ENCODE assay signal across 10 cellular contexts in the genomic region with DNA sequence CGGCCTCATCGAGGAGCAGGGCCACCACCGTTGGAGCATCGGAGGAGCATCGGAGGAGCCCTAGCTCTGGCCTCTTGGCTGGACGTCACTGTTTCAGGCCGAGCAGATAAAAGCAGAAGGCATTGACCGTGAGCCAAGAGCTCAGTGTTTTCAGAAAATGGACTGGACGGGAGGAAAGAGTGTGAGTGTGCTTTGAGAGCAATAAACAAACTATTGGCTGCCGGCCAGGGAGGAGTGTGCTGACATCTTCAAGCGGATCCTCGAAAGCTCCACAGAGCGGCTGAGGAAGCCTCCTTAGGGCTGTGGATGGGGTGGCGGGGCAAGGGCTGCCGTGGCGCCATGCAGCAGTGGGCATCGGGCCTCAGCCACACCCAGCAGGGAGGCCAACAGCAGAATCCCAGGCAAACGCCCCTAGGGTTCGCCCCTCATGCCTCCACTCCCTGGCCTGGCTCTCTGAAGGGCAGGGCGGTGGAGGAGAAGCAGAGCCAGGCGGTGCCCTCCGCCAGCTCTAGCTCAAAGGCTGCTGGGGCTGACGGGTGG. TPM values are rescaled to one million over a fixed set of nuclear protein-coding genes. Genes with fewer than 3 reads are reported as not detected.
A peak's percentile ranks its signal among the peaks of the same experiment; 100 is the strongest.
DNase-seq lines count a peak whose midpoint lies in the region; ATAC-seq and TF ChIP-seq lines count a peak whose summit lies in the region.
"Had no signal": no experiment of that assay in that cellular context is flagged by ENCODE, and none has a peak within 500 bp of the region (broad histone marks: within the 10 kb centered on the region; RNA-seq: fewer than 3 reads in every experiment).

No MANE protein-coding gene starts in this region.

- H3K9me3 ChIP-seq in DND-41 (ENCODE audit: insufficient read depth, low read length, severe bottlenecking) (no peaks in the 10 kb centered on the region), colonic mucosa (no peaks in the 10 kb centered on the region), neuronal stem cell (replicated peaks in 1 of 2; ENCODE audit: control insufficient read depth in 2 of 2, insufficient read depth in 1 of 2, low read depth in 1 of 2, low read length in 2 of 2) (peaks cover 1 to 2% of the 10 kb centered on the region in 2 donors)

- H4K91ac ChIP-seq in neuronal stem cell (ENCODE audit: low read depth, low read length, poor library complexity), result no peak overlapping the region

- peaks cover 22% of the 10 kb centered on the region for H3K4me1 ChIP-seq in DND-41 (ENCODE audit: insufficient read depth, low read length)
- peaks cover 4% of the 10 kb centered on the region for H3K4me1 ChIP-seq in colonic mucosa
- H3K4me1 ChIP-seq in neuronal stem cell (ENCODE audit: control insufficient read depth in 2 of 2, insufficient read depth in 1 of 2, low read depth in 1 of 2, low read length in 2 of 2), result peaks cover 0 to 6% of the 10 kb centered on the region in 2 donors

- H3K36me3 ChIP-seq in DND-41 (ENCODE audit: insufficient read depth, low read length), result no peaks in the 10 kb centered on the region
- H3K36me3 ChIP-seq in colonic mucosa, result no peaks in the 10 kb centered on the region
- no peaks in the 10 kb centered on the region for H3K36me3 ChIP-seq in neuronal stem cell (replicated peaks in 1 of 2; ENCODE audit: control insufficient read depth in 2 of 2, insufficient read depth in 2 of 2, low read length in 2 of 2)

- H3K14ac ChIP-seq in neuronal stem cell (ENCODE audit: low read length), result peak overlapping the region; percentile 40

- H3K4me3 Mint-ChIP-seq in chondrocyte (ENCODE audit: unreplicated experiment), result no peak overlapping the region
- no peak overlapping the region for H3K4me3 Mint-ChIP-seq in stimulated activated effector memory CD8-positive, alpha-beta T cell treated with anti-CD3 and anti-CD28 coated beads, Interleukin-12 subunit alpha, Interleukin-12 subunit beta, amount 100 ng/mL, for 72 hours
- H3K4me3 Mint-ChIP-seq: memory B cell had no signal

- no CpG with 5 or more reads among the region's 23 CpGs for WGBS in neuronal stem cell (ENCODE audit: extremely low coverage in 2 of 2, insufficient read length in 2 of 2, insufficient replicate concordance in 1 of 2), 2 donors

- H3K4me3 ChIP-seq in DND-41 (ENCODE audit: low read depth in 1 of 2, low read length in 2 of 2) (peak overlapping the region in 1 of 2 experiments; percentile 3; a peak in 1 of 4 replicates), colonic mucosa (no peak overlapping the region), neuronal stem cell (ENCODE audit: low read length in 2 of 2) (no peak overlapping the region)

- H3K4me2 ChIP-seq in DND-41 (ENCODE audit: insufficient read depth, low read length) (peak overlapping the region; percentile 43), neuronal stem cell (ENCODE audit: insufficient read depth, low read length, poor library complexity, severe bottlenecking) (no peak overlapping the region)

- no peak overlapping the region for H3K27ac Mint-ChIP-seq in chondrocyte (ENCODE audit: unreplicated experiment)
- H3K27ac Mint-ChIP-seq in stimulated activated effector memory CD8-positive, alpha-beta T cell treated with anti-CD3 and anti-CD28 coated beads, Interleukin-12 subunit alpha, Interleukin-12 subunit beta, amount 100 ng/mL, for 72 hours, result no peak overlapping the region
- H3K27ac Mint-ChIP-seq: memory B cell had no signal

- H3K9ac ChIP-seq in DND-41 (ENCODE audit: low read depth, low read length) (peak overlapping the region; percentile 29; the same call in 1 of the 2 replicates), colonic mucosa (ENCODE audit: low read depth in 2 of 2, low read length in 2 of 2) (no peak overlapping the region), neuronal stem cell (ENCODE audit: low read depth, low read length, poor library complexity) (no peak overlapping the region)

- no peak overlapping the region for H4K8ac ChIP-seq in neuronal stem cell (ENCODE audit: low read depth, low read length)

- H2BK5ac ChIP-seq in neuronal stem cell (ENCODE audit: low read length), result no peak overlapping the region

- H3K23ac ChIP-seq in neuronal stem cell (ENCODE audit: low read depth, low read length, poor library complexity), result no peak overlapping the region

- intact Hi-C loops in colonic mucosa (cut with DNase I), result no loop called here

- no peaks in the 10 kb centered on the region for H3K9me3 Mint-ChIP-seq in chondrocyte (ENCODE audit: low read depth)
- H3K9me3 Mint-ChIP-seq in stimulated activated effector memory CD8-positive, alpha-beta T cell treated with anti-CD3 and anti-CD28 coated beads, Interleukin-12 subunit alpha, Interleukin-12 subunit beta, amount 100 ng/mL, for 72 hours, result no peaks in the 10 kb centered on the region

- TF ChIP-seq CTCF in DND-41 (IDR thresholded peaks at IDR 0.05; ENCODE audit: borderline replicate concordance, extremely low read depth, low read length, poor library complexity, severe bottlenecking) (no peak), colonic mucosa (IDR thresholded peaks at IDR 0.05) (no peak), chondrocyte (IDR thresholded peaks at IDR 0.05) (no peak)

- H2BK120ac ChIP-seq in neuronal stem cell (ENCODE audit: low read depth, low read length), result no peak overlapping the region

- H2AK5ac ChIP-seq in neuronal stem cell (ENCODE audit: low read depth, low read length), result peak overlapping the region; percentile 45

- H2AFZ ChIP-seq in DND-41 (ENCODE audit: low read depth, low read length), result no peak overlapping the region
- H2AFZ ChIP-seq in neuronal stem cell (ENCODE audit: low read length), result peak overlapping the region; percentile 84

- peak overlapping the region; percentile 46 for H2BK15ac ChIP-seq in neuronal stem cell (ENCODE audit: low read length)

- H3K4ac ChIP-seq in neuronal stem cell (ENCODE audit: low read length), result no peak overlapping the region

- peak overlapping the region; percentile 66 for H3K27ac ChIP-seq in DND-41 (ENCODE audit: low read length)
- no peak overlapping the region for H3K27ac ChIP-seq in colonic mucosa
- no peak overlapping the region for H3K27ac ChIP-seq in neuronal stem cell (replicated peaks; ENCODE audit: low read length)

- no peaks in the 10 kb centered on the region for H3K79me2 ChIP-seq in DND-41 (ENCODE audit: insufficient read depth, low read length)

- peak overlapping the region; percentile 86 for H3K18ac ChIP-seq in neuronal stem cell (ENCODE audit: low read length)

- H3K36me3 Mint-ChIP-seq in chondrocyte (ENCODE audit: low read depth), result no peaks in the 10 kb centered on the region
- H3K36me3 Mint-ChIP-seq in stimulated activated effector memory CD8-positive, alpha-beta T cell treated with anti-CD3 and anti-CD28 coated beads, Interleukin-12 subunit alpha, Interleukin-12 subunit beta, amount 100 ng/mL, for 72 hours, result peaks cover 4% of the 10 kb centered on the region
- H3K36me3 Mint-ChIP-seq: memory B cell had no signal

- H3K27me3 Mint-ChIP-seq in chondrocyte (ENCODE audit: low read depth), result no peaks in the 10 kb centered on the region

- ATAC-seq in DND-41 (ENCODE audit: insufficient read depth, low read depth), result no peak
- ATAC-seq in stimulated activated effector memory CD8-positive, alpha-beta T cell treated with anti-CD3 and anti-CD28 coated beads, Interleukin-12 subunit alpha, Interleukin-12 subunit beta, amount 100 ng/mL, for 72 hours, result no peak

- H4K20me1 ChIP-seq in DND-41 (ENCODE audit: insufficient read depth, low read length), result no peaks in the 10 kb centered on the region

- DNase-seq in DND-41 (no peak), NCI-H510A (lab: John Stamatoyannopoulos, UW) (peak; percentile 13), colonic mucosa (peak; percentile 80), neuronal stem cell (ENCODE audit: low spot score) (no peak), chondrocyte (ENCODE audit: low spot score) (no peak), NAMALWA (ENCODE audit: low spot score) (no peak), dedifferentiated amniotic fluid mesenchymal stem cell (ENCODE audit: extremely low spot score) (no peak)
- DNase-seq in stimulated activated effector memory CD8-positive, alpha-beta T cell treated with anti-CD3 and anti-CD28 coated beads, Interleukin-12 subunit alpha, Interleukin-12 subunit beta, amount 100 ng/mL, for 72 hours (ENCODE audit: low spot score in 2 of 2), result no peak
- DNase-seq: stimulated activated CD4-positive, alpha-beta T cell treated with anti-CD3 and anti-CD28 coated beads, Interleukin-4, amount 100 ng/mL, for 24 hours had no signal

- H3K79me1 ChIP-seq in neuronal stem cell (ENCODE audit: low read depth, low read length), result no peaks in the 10 kb centered on the region

- H2BK12ac ChIP-seq in neuronal stem cell (ENCODE audit: low read length), result no peak overlapping the region

- H3K4me1 Mint-ChIP-seq in chondrocyte (ENCODE audit: low read depth), result peaks cover 14% of the 10 kb centered on the region
- H3K4me1 Mint-ChIP-seq in stimulated activated effector memory CD8-positive, alpha-beta T cell treated with anti-CD3 and anti-CD28 coated beads, Interleukin-12 subunit alpha, Interleukin-12 subunit beta, amount 100 ng/mL, for 72 hours, result peaks cover 14% of the 10 kb centered on the region
- H3K4me1 Mint-ChIP-seq: memory B cell had no signal

- H3K27me3 ChIP-seq in DND-41 (ENCODE audit: insufficient read depth, low read length, poor library complexity) (no peaks in the 10 kb centered on the region), colonic mucosa (no peaks in the 10 kb centered on the region), neuronal stem cell (ENCODE audit: control insufficient read depth in 3 of 3, insufficient read depth in 3 of 3, low read depth in 1 of 3, low read length in 3 of 3) (no peaks in the 10 kb centered on the region)

RNA-seq across cellular contexts. Expression of gene IRS2, which starts 41.8 kb away (rescaled TPM):
- total RNA-seq in colonic mucosa, result 10 to 100 TPM in 1 of 2 donors, 1 to 10 TPM in 1; 6.7 to 23.0 TPM
- polyA plus RNA-seq in neuronal stem cell (2013, experiment 1 of 2), result 18.1 TPM
- 18.9 TPM for polyA plus RNA-seq in neuronal stem cell (2013, experiment 2 of 2)
- 25.8 to 43.5 TPM (median 42.9 TPM) in 3 replicates for total RNA-seq in chondrocyte

Comparison
In these comparisons a context has a peak if more than half of its experiments do, and no peak if none do; other contexts are left out.
1. DNase-seq: peak in NCI-H510A (single experiment) and colonic mucosa (single experiment); none in DND-41 (single experiment), neuronal stem cell (single experiment), chondrocyte (single experiment), NAMALWA (single experiment), dedifferentiated amniotic fluid mesenchymal stem cell (single experiment) and stimulated activated effector memory CD8-positive, alpha-beta T cell treated with anti-CD3 and anti-CD28 coated beads, Interleukin-12 subunit alpha, Interleukin-12 subunit beta, amount 100 ng/mL, for 72 hours (0 of 2).